In the genomic region with DNA sequence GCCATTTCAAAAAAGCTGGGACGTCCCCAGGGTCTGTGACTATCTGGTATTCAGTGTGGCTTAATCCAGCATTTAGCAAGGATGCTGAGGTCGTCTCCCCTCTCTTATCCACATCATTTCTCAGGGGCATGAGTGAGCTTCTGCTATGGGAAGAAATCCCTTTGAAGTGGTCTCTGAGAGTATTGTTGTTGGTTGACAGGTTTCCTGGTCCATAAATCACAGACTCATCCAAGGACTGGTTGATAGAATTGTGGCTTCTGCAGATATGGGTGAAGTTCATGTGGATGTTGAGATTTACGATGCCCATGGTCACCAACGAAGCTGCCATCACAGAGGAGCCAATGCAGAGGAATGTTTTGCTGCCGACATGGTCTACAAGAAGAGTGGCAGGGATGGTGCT, we compare ENCODE assay signal across 1 cellular context.
TF ChIP-seq lines count a peak whose summit lies in the region.

No MANE protein-coding gene starts in this region.

TF ChIP-seq in IMR-90, 13 proteins besides CTCF, POLR2A, EP300 and RAD21 (continued from another document):
- TF ChIP-seq, protein P1, sequence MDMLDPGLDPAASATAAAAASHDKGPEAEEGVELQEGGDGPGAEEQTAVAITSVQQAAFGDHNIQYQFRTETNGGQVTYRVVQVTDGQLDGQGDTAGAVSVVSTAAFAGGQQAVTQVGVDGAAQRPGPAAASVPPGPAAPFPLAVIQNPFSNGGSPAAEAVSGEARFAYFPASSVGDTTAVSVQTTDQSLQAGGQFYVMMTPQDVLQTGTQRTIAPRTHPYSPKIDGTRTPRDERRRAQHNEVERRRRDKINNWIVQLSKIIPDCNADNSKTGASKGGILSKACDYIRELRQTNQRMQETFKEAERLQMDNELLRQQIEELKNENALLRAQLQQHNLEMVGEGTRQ (IDR thresholded peaks at IDR 0.05; ENCODE audit: low read depth, low read length) = no peak
- TF ChIP-seq BHLHE40 (IDR thresholded peaks at IDR 0.05; ENCODE audit: low read depth, low read length) (no peak), FOS (IDR thresholded peaks at IDR 0.05; ENCODE audit: low read depth, low read length) (no peak), CHD1 (IDR thresholded peaks at IDR 0.05; ENCODE audit: low read depth, low read length) (no peak), RFX5 (IDR thresholded peaks at IDR 0.05; ENCODE audit: low read depth, low read length) (no peak), MAZ (IDR thresholded peaks at IDR 0.05; ENCODE audit: borderline replicate concordance, low read depth, low read length) (no peak)
